Comparison of ENCODE assay signal across 1 cellular context in the genomic region with DNA sequence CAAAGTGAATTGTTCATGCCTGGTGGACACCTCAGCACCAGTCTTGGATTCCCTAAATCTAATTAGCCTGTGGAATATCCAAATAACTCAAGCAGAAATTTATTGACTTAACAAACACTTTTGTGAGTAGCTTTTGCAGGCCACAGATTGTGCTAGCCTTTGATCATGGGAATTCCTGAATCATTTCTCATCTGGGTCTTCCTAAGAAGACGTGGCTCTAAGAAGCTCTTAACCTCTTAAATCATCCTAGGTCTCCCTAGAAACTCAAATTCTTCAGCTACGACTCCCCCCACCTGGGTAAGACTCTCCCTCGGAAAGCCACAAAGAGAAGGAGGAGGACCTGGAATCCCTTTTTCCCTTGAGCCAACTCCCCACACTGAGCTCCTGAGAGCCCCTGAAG.
TF ChIP-seq lines count a peak whose summit lies in the region.

No MANE protein-coding gene starts in this region.

TF ChIP-seq in IMR-90, 13 proteins besides CTCF, POLR2A, EP300 and RAD21 (continued from another document):
- TF ChIP-seq MAFK (IDR thresholded peaks at IDR 0.05; ENCODE audit: low read depth, low read length) = no peak
- TF ChIP-seq, protein P1, sequence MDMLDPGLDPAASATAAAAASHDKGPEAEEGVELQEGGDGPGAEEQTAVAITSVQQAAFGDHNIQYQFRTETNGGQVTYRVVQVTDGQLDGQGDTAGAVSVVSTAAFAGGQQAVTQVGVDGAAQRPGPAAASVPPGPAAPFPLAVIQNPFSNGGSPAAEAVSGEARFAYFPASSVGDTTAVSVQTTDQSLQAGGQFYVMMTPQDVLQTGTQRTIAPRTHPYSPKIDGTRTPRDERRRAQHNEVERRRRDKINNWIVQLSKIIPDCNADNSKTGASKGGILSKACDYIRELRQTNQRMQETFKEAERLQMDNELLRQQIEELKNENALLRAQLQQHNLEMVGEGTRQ (IDR thresholded peaks at IDR 0.05; ENCODE audit: low read depth, low read length) = no peak
- TF ChIP-seq BHLHE40 (IDR thresholded peaks at IDR 0.05; ENCODE audit: low read depth, low read length) = no peak
- no peak for TF ChIP-seq MAZ (IDR thresholded peaks at IDR 0.05; ENCODE audit: borderline replicate concordance, low read depth, low read length)
- TF ChIP-seq, protein P2, sequence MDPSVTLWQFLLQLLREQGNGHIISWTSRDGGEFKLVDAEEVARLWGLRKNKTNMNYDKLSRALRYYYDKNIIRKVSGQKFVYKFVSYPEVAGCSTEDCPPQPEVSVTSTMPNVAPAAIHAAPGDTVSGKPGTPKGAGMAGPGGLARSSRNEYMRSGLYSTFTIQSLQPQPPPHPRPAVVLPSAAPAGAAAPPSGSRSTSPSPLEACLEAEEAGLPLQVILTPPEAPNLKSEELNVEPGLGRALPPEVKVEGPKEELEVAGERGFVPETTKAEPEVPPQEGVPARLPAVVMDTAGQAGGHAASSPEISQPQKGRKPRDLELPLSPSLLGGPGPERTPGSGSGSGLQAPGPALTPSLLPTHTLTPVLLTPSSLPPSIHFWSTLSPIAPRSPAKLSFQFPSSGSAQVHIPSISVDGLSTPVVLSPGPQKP (IDR thresholded peaks at IDR 0.05; ENCODE audit: borderline replicate concordance, low read depth, low read length) = no peak
- TF ChIP-seq NFE2L2 (IDR thresholded peaks at IDR 0.05; ENCODE audit: low read depth, low read length) = no peak
TF ChIP-seq in IMR-90: peak in this region for 0.
